Comparison of ENCODE assay signal across 22 cellular contexts in genomic region chr12:10617868-10618267, GRCh38. TPM values are rescaled to one million over a fixed set of nuclear protein-coding genes. Genes with fewer than 3 reads are reported as not detected.
DNase-seq lines count a peak whose midpoint lies in the region; ATAC-seq and TF ChIP-seq lines count a peak whose summit lies in the region.
"Had no signal": no experiment of that assay in that cellular context is flagged by ENCODE, and none has a peak within 500 bp of the region (broad histone marks: within the 10 kb centered on the region; RNA-seq: fewer than 3 reads in every experiment).

No MANE protein-coding gene starts in this region.

- no peak for TF ChIP-seq POLR2A in breast epithelium (IDR thresholded peaks at IDR 0.05)

- H3K36me3 ChIP-seq in breast epithelium = no peaks in the 10 kb centered on the region
- H3K36me3 ChIP-seq: BLaER1 treated with 17β-estradiol and CSF1 and Interleukin-3, amounts not matched to agents 10 nM and 100 nM; lower lobe of right lung; neutrophil; tibial artery had no signal

- no peak overlapping the region for H3K4me3 ChIP-seq in breast epithelium
- H3K4me3 ChIP-seq: BLaER1 treated with 17β-estradiol and CSF1 and Interleukin-3, amounts not matched to agents 10 nM and 100 nM; lower lobe of right lung; tibial artery had no signal

- no peaks in the 10 kb centered on the region for H3K27me3 Mint-ChIP-seq in MCF 10A (ENCODE audit: insufficient read depth, unreplicated experiment)

- H3K27me3 ChIP-seq in breast epithelium = no peaks in the 10 kb centered on the region
- H3K27me3 ChIP-seq in foreskin keratinocyte = no peaks in the 10 kb centered on the region
- H3K27me3 ChIP-seq: BLaER1 treated with 17β-estradiol and CSF1 and Interleukin-3, amounts not matched to agents 10 nM and 100 nM had no signal

- H3K4me1 ChIP-seq in breast epithelium = no peaks in the 10 kb centered on the region
- peaks cover 20% of the 10 kb centered on the region for H3K4me1 ChIP-seq in foreskin keratinocyte
- H3K4me1 ChIP-seq: lower lobe of right lung had no signal

- H3K27ac Mint-ChIP-seq in MCF 10A (ENCODE audit: low read depth, unreplicated experiment) = peak overlapping the region; percentile 49
- H3K27ac Mint-ChIP-seq: stimulated activated naive CD8-positive, alpha-beta T cell treated with anti-CD3 and anti-CD28 coated beads, Interleukin-15, Interleukin-2, amounts not matched to agents 100 ng/mL and 50 ng/mL, for 24 hours had no signal

- POLR2A ChIA-PET in MCF 10A (lab: Yijun Ruan, JAX) = interaction anchor here (0.8 to 1.3 kb wide), 3 partner anchors 10 to 107 kb away, joined by 3 to 5 read pairs (median 3); no protein-coding TSS in a partner anchor

- H3K4me1 Mint-ChIP-seq in MCF 10A (ENCODE audit: insufficient read depth, unreplicated experiment) = peaks cover 13% of the 10 kb centered on the region

- H3K4me3 Mint-ChIP-seq in MCF 10A (ENCODE audit: unreplicated experiment) = no peak overlapping the region
- H3K4me3 Mint-ChIP-seq: stimulated activated naive CD8-positive, alpha-beta T cell treated with anti-CD3 and anti-CD28 coated beads, Interleukin-15, Interleukin-2, amounts not matched to agents 100 ng/mL and 50 ng/mL, for 24 hours had no signal

- H3K9me3 ChIP-seq in breast epithelium = no peaks in the 10 kb centered on the region
- H3K9me3 ChIP-seq: BLaER1 treated with 17β-estradiol and CSF1 and Interleukin-3, amounts not matched to agents 10 nM and 100 nM; lower lobe of right lung; neutrophil; tibial artery had no signal

- ATAC-seq in foreskin keratinocyte = no peak
- no peak for ATAC-seq in left ventricle myocardium superior
- ATAC-seq: lower lobe of right lung had no signal

- peaks cover 6% of the 10 kb centered on the region for H3K36me3 Mint-ChIP-seq in MCF 10A (ENCODE audit: insufficient read depth, unreplicated experiment)

- no peak for TF ChIP-seq CTCF in MCF 10A (IDR thresholded peaks at IDR 0.05; ENCODE audit: unreplicated experiment)
- TF ChIP-seq CTCF in breast epithelium (IDR thresholded peaks at IDR 0.05) = no peak
- TF ChIP-seq CTCF in foreskin keratinocyte (conservative IDR thresholded peaks at IDR 0.05) = no peak

- intact Hi-C loops in MCF 10A (cut with micrococcal nuclease) = no loop called here
- intact Hi-C loops in breast epithelium (cut with DNase I; ENCODE audit: low total_unique reads) = no loop called here
- intact Hi-C loops in left ventricle myocardium superior (cut with micrococcal nuclease) = no loop called here

- no peaks in the 10 kb centered on the region for H3K9me3 Mint-ChIP-seq in MCF 10A (ENCODE audit: unreplicated experiment)
- H3K9me3 Mint-ChIP-seq: stimulated activated naive CD8-positive, alpha-beta T cell treated with anti-CD3 and anti-CD28 coated beads, Interleukin-15, Interleukin-2, amounts not matched to agents 100 ng/mL and 50 ng/mL, for 24 hours had no signal

- CTCF ChIA-PET in MCF 10A (lab: Yijun Ruan, JAX) = no interaction called here

- DNase-seq in MCF 10A (ENCODE audit: unreplicated experiment) (no peak), breast epithelium (ENCODE audit: low spot score in 2 of 2) (no peak), astrocyte of the hippocampus (ENCODE audit: low read depth, low spot score) (peak; percentile 2), foreskin keratinocyte (no peak), left ventricle myocardium superior (no peak), NCI-H1417 (lab: John Stamatoyannopoulos, UW) (no peak), OCI-M2 (lab: John Stamatoyannopoulos, UW; ENCODE audit: unreplicated experiment) (no peak)
- no peak for DNase-seq in stimulated activated CD4-positive, alpha-beta T cell treated with anti-CD3 and anti-CD28 coated beads, Interleukin-4, amount 100 ng/mL, for 4 hours
- DNase-seq: activated CD4-positive, alpha-beta T cell treated with anti-CD3 and anti-CD28 coated beads for 1 hour; activated gamma-delta T cell treated with Interleukin-2 at 50 U/mL for 16 hours; activated T-cell treated with anti-CD3 and anti-CD28 coated beads, Interleukin-2, amount 50 U/mL, for 1 hour; foreskin melanocyte; hypothalamus; lower lobe of right lung; NCI-H1092 treated with DMSO at 0.1 percent for 48 hours; NCI-H2081; NCI-H345; stimulated activated CD4-positive, alpha-beta T cell treated with anti-CD3 and anti-CD28 coated beads, Interleukin-12 subunit alpha, Interleukin-12 subunit beta, amount 100 ng/mL, for 4 hours; tibial artery had no signal

- no TSS peak for BruUV-seq in MCF 10A (replicated peaks; lab: Mats Ljungman, UMichigan)

- H3K27ac ChIP-seq in breast epithelium (no peak overlapping the region), foreskin keratinocyte (peak overlapping the region; percentile 27)
- H3K27ac ChIP-seq: BLaER1 treated with 17β-estradiol and CSF1 and Interleukin-3, amounts not matched to agents 10 nM and 100 nM; lower lobe of right lung; neutrophil; tibial artery had no signal

RNA-seq across cellular contexts. Expression of gene MAGOHB, which starts 4.5 kb away (rescaled TPM):
- total RNA-seq in MCF 10A (2022) (36.8 and 44.5 TPM in 2 replicates), breast epithelium (10 to 100 TPM; 10.9 to 34.1 (median 17.4) TPM), foreskin keratinocyte (44.5 and 48.3 TPM in 2 replicates), left ventricle myocardium superior (11.5 TPM)
- 58.2 and 60.4 TPM in 2 replicates for polyA plus RNA-seq in foreskin keratinocyte

RNA-seq across cellular contexts. Expression of gene STYK1, which starts 56.0 kb away (rescaled TPM):
- 0.14 and 0.56 TPM in 2 replicates for total RNA-seq in MCF 10A (2022)
- total RNA-seq in breast epithelium = 1 to 10 TPM in 2 of 3 donors, under 1 TPM in 1; 0.32 to 4.9 (median 3.5) TPM
- 3.1 and 3.7 TPM in 2 replicates for total RNA-seq in foreskin keratinocyte
- polyA plus RNA-seq in foreskin keratinocyte = 1.2 and 1.3 TPM in 2 replicates
- not detected for total RNA-seq in left ventricle myocardium superior
